Comparison of ENCODE assay signal across 8 cellular contexts in the genomic region with DNA sequence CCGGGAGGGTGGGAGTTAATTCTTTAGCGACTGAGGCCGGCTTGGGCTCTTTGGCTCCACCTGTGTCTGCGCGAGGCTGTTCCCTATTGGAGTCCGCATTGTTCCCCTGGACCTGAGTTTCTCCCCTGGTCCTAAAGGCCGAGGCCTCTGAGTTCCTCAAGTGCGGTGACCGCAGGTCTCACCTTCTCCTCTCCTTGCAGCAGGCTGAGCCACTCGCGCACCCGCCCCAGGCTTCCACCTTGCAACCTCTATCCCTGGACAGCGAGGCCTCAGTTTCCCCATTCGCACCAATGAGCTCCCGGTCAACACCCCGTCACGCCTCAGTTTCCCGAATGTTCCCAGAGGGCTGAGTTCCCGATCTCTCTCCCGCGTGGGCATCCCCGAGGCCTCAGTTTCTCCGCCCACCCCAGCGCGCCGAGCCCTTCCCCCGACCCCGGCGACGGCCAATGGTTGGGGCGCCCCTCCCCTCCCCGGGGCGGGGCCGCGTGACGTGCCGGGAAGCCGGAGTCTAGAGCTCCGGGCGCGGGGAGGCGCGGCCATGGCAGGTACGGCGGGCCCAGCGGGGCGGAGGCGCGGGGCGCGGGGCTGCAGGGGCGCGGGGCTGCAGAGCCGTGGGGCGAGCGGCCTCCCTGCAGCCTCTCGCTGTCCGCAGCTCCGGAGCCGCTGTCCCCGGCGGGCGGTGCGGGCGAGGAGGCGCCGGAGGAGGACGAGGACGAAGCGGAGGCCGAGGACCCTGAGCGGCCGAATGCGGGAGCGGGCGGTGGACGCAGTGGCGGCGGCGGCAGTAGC.
DNase-seq lines count a peak whose midpoint lies in the region; ATAC-seq and TF ChIP-seq lines count a peak whose summit lies in the region.

A gene with protein sequence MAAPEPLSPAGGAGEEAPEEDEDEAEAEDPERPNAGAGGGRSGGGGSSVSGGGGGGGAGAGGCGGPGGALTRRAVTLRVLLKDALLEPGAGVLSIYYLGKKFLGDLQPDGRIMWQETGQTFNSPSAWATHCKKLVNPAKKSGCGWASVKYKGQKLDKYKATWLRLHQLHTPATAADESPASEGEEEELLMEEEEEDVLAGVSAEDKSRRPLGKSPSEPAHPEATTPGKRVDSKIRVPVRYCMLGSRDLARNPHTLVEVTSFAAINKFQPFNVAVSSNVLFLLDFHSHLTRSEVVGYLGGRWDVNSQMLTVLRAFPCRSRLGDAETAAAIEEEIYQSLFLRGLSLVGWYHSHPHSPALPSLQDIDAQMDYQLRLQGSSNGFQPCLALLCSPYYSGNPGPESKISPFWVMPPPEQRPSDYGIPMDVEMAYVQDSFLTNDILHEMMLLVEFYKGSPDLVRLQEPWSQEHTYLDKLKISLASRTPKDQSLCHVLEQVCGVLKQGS (plus strand): TSS at position 507 of the 789 bp plus-strand sequence. CDS start 32 bp downstream, at position 539.

- H3K4me1 Mint-ChIP-seq in T-helper 2 cell treated with Interferon-gamma antibody and Interleukin-4, amounts not matched to agents 5 μg/mL and 100 μg/mL, for 36 hours (ENCODE audit: low read depth): peaks cover 12% of the 10 kb centered on the region

- TF ChIP-seq CTCF in GM12874 (IDR thresholded peaks at IDR 0.05; ENCODE audit: insufficient read depth, low read depth, low read length) (peak; percentile 38; the same call in 1 of the 2 replicates), retinal pigment epithelial cell (conservative IDR thresholded peaks at IDR 0.05; ENCODE audit: low read depth, low read length) (peak; percentile 37)

- H3K27ac Mint-ChIP-seq in T-helper 2 cell treated with Interferon-gamma antibody and Interleukin-4, amounts not matched to agents 5 μg/mL and 100 μg/mL, for 36 hours: peak within 1 kb of the TSS; percentile 91

- peak within 1 kb of the TSS; percentile 75 for H3K4me3 ChIP-seq in retinal pigment epithelial cell (ENCODE audit: low read length)

- no peaks in the 10 kb centered on the region for H3K9me3 Mint-ChIP-seq in T-helper 2 cell treated with Interferon-gamma antibody and Interleukin-4, amounts not matched to agents 5 μg/mL and 100 μg/mL, for 36 hours

- DNase-seq in NCI-H1417 treated with DMSO at 0.1 percent for 48 hours (lab: John Stamatoyannopoulos, UW) (peak; percentile 45), anterior cingulate cortex (lab: John Stamatoyannopoulos, UW) (peak; percentile 59 to 95 (median 90)), hepatic stellate cell (ENCODE audit: low spot score) (peak; percentile 82), retinal pigment epithelial cell (ENCODE audit: low read depth) (peak; percentile 43), KBM-7 (no peak)
- DNase-seq in T-helper 2 cell treated with Interferon-gamma antibody and Interleukin-4, amounts not matched to agents 5 μg/mL and 100 μg/mL, for 36 hours (ENCODE audit: low spot score): peak; percentile 95

- ATAC-seq in HG02678 (IDR thresholded peaks at IDR 0.05; ENCODE audit: unreplicated experiment): peak; percentile 46

- peaks cover 8% of the 10 kb centered on the region for H3K36me3 Mint-ChIP-seq in T-helper 2 cell treated with Interferon-gamma antibody and Interleukin-4, amounts not matched to agents 5 μg/mL and 100 μg/mL, for 36 hours (ENCODE audit: low read depth)

- no peaks in the 10 kb centered on the region for H3K27me3 Mint-ChIP-seq in T-helper 2 cell treated with Interferon-gamma antibody and Interleukin-4, amounts not matched to agents 5 μg/mL and 100 μg/mL, for 36 hours (ENCODE audit: low read depth)

- peak within 1 kb of the TSS; percentile 93 for H3K4me3 Mint-ChIP-seq in T-helper 2 cell treated with Interferon-gamma antibody and Interleukin-4, amounts not matched to agents 5 μg/mL and 100 μg/mL, for 36 hours

- in situ Hi-C loops in KBM-7 (cut with MboI; ENCODE audit: low pct_unique_long_range_greater_than_20kb, low sequenced_read_pairs): no loop called here
